ENCODE assay signal across 14 cellular contexts in the genomic region with DNA sequence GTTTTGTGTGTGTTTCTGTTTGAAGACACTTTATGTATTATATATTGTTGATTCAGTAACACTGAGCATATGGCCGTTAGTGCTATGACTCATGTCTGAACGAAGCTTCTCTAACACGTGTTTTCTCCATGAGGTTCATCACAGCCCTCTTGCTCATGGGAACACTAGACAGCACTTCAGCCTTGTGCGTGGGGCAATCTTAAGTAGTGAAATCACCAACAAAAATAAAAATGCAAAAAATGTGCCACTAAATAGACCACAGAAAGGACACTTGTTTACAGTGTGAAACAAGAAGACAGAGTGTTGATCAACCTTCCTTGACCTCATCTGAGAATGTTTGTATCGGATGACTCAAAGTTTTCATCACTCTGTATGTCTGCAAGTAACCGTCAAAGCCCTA.
A peak's percentile ranks its signal among the peaks of the same experiment; 100 is the strongest.
DNase-seq lines count a peak whose midpoint lies in the region; ATAC-seq and TF ChIP-seq lines count a peak whose summit lies in the region.
"Had no signal": no experiment of that assay in that cellular context is flagged by ENCODE, and none has a peak within 500 bp of the region (broad histone marks: within the 10 kb centered on the region; RNA-seq: fewer than 3 reads in every experiment).

No MANE protein-coding gene starts in this region.

- no peaks in the 10 kb centered on the region for H3K36me3 ChIP-seq in BJ (ENCODE audit: control insufficient read depth, insufficient read depth, low read length)
- no peaks in the 10 kb centered on the region for H3K36me3 ChIP-seq in mucosa of descending colon (ENCODE audit: low read depth)

- H3K9me3 ChIP-seq in mucosa of descending colon = no peaks in the 10 kb centered on the region

- CTCF ChIA-PET in BJ (lab: Yijun Ruan, JAX) = interaction anchor here (1.0 kb wide), 1 partner anchor 13 kb away, joined by 3 read pairs; no protein-coding TSS in a partner anchor

- H3K4me3 ChIP-seq in BJ (ENCODE audit: low read depth, low read length) = no peak overlapping the region
- no peak overlapping the region for H3K4me3 ChIP-seq in choroid plexus epithelial cell (ENCODE audit: low read depth, low read length)
- no peak overlapping the region for H3K4me3 ChIP-seq in mucosa of descending colon

- H3K4me1 ChIP-seq in mucosa of descending colon (ENCODE audit: low read depth) = no peaks in the 10 kb centered on the region

- POLR2A ChIA-PET in BJ (lab: Charles Lee) = interaction anchor here (0.5 kb wide), 1 partner anchor 294 kb away, joined by 3 read pairs; no protein-coding TSS in a partner anchor

- intact Hi-C loops in mucosa of descending colon (cut with DNase I, micrococcal nuclease) = no loop called here

- DNase-seq in BJ (ENCODE audit: low read depth) (peak; percentile 88), HS-27A (ENCODE audit: low read depth) (peak; percentile 19), choroid plexus epithelial cell (ENCODE audit: low read depth) (peak; percentile 93), mucosa of descending colon (no peak), LoVo (ENCODE audit: low spot score) (no peak), SKM-1 (lab: John Stamatoyannopoulos, UW; ENCODE audit: unreplicated experiment) (no peak)
- DNase-seq: activated CD4-positive, alpha-beta T cell treated with anti-CD3 and anti-CD28 coated beads, Interleukin-2, amount 50 U/mL, for 48 hours; effector CD8-positive, alpha-beta T cell; naive thymus-derived CD8-positive, alpha-beta T cell; NCI-H1417; NK-92 treated with Interleukin-12 subunit alpha and Interleukin-12 subunit beta, amount 100 ng/mL, for 24 hours had no signal

- ATAC-seq in mucosa of descending colon (peak; percentile 45), HG03342 (IDR thresholded peaks at IDR 0.05; ENCODE audit: unreplicated experiment) (no peak), GM19023 (IDR thresholded peaks at IDR 0.05; ENCODE audit: unreplicated experiment) (no peak)
- ATAC-seq: activated naive CD4-positive, alpha-beta T cell treated with anti-CD3 and anti-CD28 coated beads, Interleukin-2, amount 50 U/mL, for 72 hours; naive thymus-derived CD8-positive, alpha-beta T cell had no signal

- no peaks in the 10 kb centered on the region for H3K27me3 ChIP-seq in BJ (ENCODE audit: control insufficient read depth, insufficient read depth, low read length)

- no peak for TF ChIP-seq CTCF in BJ (IDR thresholded peaks at IDR 0.05; ENCODE audit: insufficient read depth, low read depth, low read length)
- TF ChIP-seq CTCF in choroid plexus epithelial cell (conservative IDR thresholded peaks at IDR 0.05; ENCODE audit: low read depth, low read length) = no peak
- TF ChIP-seq CTCF in mucosa of descending colon (IDR thresholded peaks at IDR 0.05) = no peak

Comparison
In these comparisons a context has a peak if more than half of its experiments do, and no peak if none do; other contexts are left out.
1. DNase-seq: peak in BJ (single experiment), HS-27A (single experiment) and choroid plexus epithelial cell (single experiment); none in mucosa of descending colon (0 of 3), LoVo (single experiment) and SKM-1 (single experiment).